ENCODE assay signal across 20 cellular contexts in genomic region chr2:189300917-189301316, GRCh38.
A peak's percentile ranks its signal among the peaks of the same experiment; 100 is the strongest.
DNase-seq lines count a peak whose midpoint lies in the region; ATAC-seq and TF ChIP-seq lines count a peak whose summit lies in the region.
"Had no signal": no experiment of that assay in that cellular context is flagged by ENCODE, and none has a peak within 500 bp of the region (broad histone marks: within the 10 kb centered on the region; RNA-seq: fewer than 3 reads in every experiment).

No MANE protein-coding gene starts in this region.

- CTCF ChIA-PET in CD4-positive, alpha-beta memory T cell (lab: Charles Lee; ENCODE audit: partially characterized antibody): no interaction called here

- no peak for TF ChIP-seq EP300 in transverse colon (IDR thresholded peaks at IDR 0.05; ENCODE audit: low read depth)

- no peak overlapping the region for H3K9ac ChIP-seq in BLaER1 treated with 17β-estradiol and CSF1 and Interleukin-3, amounts not matched to agents 10 nM and 100 nM

- H3K4me1 ChIP-seq in BLaER1 treated with 17β-estradiol and CSF1 and Interleukin-3, amounts not matched to agents 10 nM and 100 nM: peaks cover 4 to 13% (median 9%) of the 10 kb centered on the region in 10 experiments; a peak in 18 of 20 replicates
- H3K4me1 ChIP-seq in CD4-positive, alpha-beta memory T cell (ENCODE audit: insufficient read depth, low read length): peaks cover 95% of the 10 kb centered on the region
- H3K4me1 ChIP-seq in transverse colon: no peaks in the 10 kb centered on the region
- H3K4me1 ChIP-seq: testis had no signal

- no peaks in the 10 kb centered on the region for H3K27me3 ChIP-seq in BLaER1 treated with 17β-estradiol and CSF1 and Interleukin-3, amounts not matched to agents 10 nM and 100 nM
- no peaks in the 10 kb centered on the region for H3K27me3 ChIP-seq in CD4-positive, alpha-beta memory T cell (ENCODE audit: insufficient read depth, low read length)
- no peaks in the 10 kb centered on the region for H3K27me3 ChIP-seq in transverse colon
- H3K27me3 ChIP-seq: testis had no signal

- H3K36me3 Mint-ChIP-seq in CD4-positive, alpha-beta memory T cell: peaks cover 0 to 1% of the 10 kb centered on the region in 2 donors
- H3K36me3 Mint-ChIP-seq in activated CD4-positive, alpha-beta T cell treated with anti-CD3 and anti-CD28 coated beads, Interleukin-2, amount 10 ng/mL, durations not matched to agents 24 days and 14 days (ENCODE audit: low read depth): peaks cover 1% of the 10 kb centered on the region
- H3K36me3 Mint-ChIP-seq in activated naive CD8-positive, alpha-beta T cell treated with anti-CD3 and anti-CD28 coated beads for 36 hours: peaks cover 45% of the 10 kb centered on the region
- H3K36me3 Mint-ChIP-seq: memory B cell, natural killer cell had no signal

- no peak for TF ChIP-seq CTCF in transverse colon (IDR thresholded peaks at IDR 0.05)

- DNase-seq in CD4-positive, alpha-beta memory T cell: peak; percentile 48 to 60 (median 59)
- DNase-seq in activated CD4-positive, alpha-beta T cell treated with anti-CD3 and anti-CD28 coated beads, Interleukin-2, amount 10 ng/mL, durations not matched to agents 24 days and 14 days: peak; percentile 81
- peak; percentile 35 for DNase-seq in activated naive CD8-positive, alpha-beta T cell treated with anti-CD3 and anti-CD28 coated beads for 36 hours
- DNase-seq in AG08395 (ENCODE audit: low spot score): no peak
- no peak for DNase-seq in cerebellar cortex (ENCODE audit: low spot score)
- DNase-seq in transverse colon: no peak
- DNase-seq: AML-193; cortex of kidney; DMS153; hippocampal formation; KG1; natural killer cell; NCI-H1092 treated with DMSO at 0.1 percent for 48 hours; NCI-H524 treated with DMSO at 0.1 percent for 48 hours; Right ventricle myocardium superior; stimulated activated CD4-positive, alpha-beta T cell treated with anti-CD3 and anti-CD28 coated beads, Interleukin-4, amount 100 ng/mL, for 24 hours; testis had no signal

- no peaks in the 10 kb centered on the region for H4K20me1 ChIP-seq in BLaER1 treated with 17β-estradiol and CSF1 and Interleukin-3, amounts not matched to agents 10 nM and 100 nM

- no peak overlapping the region for H3K4me3 ChIP-seq in BLaER1 treated with 17β-estradiol and CSF1 and Interleukin-3, amounts not matched to agents 10 nM and 100 nM
- peak overlapping the region in 1 of 2 donors; percentile 16 for H3K4me3 ChIP-seq in CD4-positive, alpha-beta memory T cell (ENCODE audit: low read length in 2 of 2)
- no peak overlapping the region for H3K4me3 ChIP-seq in transverse colon
- H3K4me3 ChIP-seq: testis had no signal

- no peaks in the 10 kb centered on the region for H3K36me3 ChIP-seq in BLaER1 treated with 17β-estradiol and CSF1 and Interleukin-3, amounts not matched to agents 10 nM and 100 nM
- no peaks in the 10 kb centered on the region for H3K36me3 ChIP-seq in CD4-positive, alpha-beta memory T cell (ENCODE audit: insufficient read depth, low read length)
- no peaks in the 10 kb centered on the region for H3K36me3 ChIP-seq in transverse colon

- POLR2A ChIA-PET in CD4-positive, alpha-beta memory T cell (lab: Charles Lee; ENCODE audit: partially characterized antibody): no interaction called here

- intact Hi-C loops in CD4-positive, alpha-beta memory T cell (cut with micrococcal nuclease): no loop called here
- intact Hi-C loops in activated CD4-positive, alpha-beta T cell treated with anti-CD3 and anti-CD28 coated beads, Interleukin-2, amount 10 ng/mL, durations not matched to agents 24 days and 14 days (cut with micrococcal nuclease): no loop called here
- intact Hi-C loops in transverse colon (cut with DNase I; ENCODE audit: low total_unique reads): no loop called here

- H3K4me1 Mint-ChIP-seq in CD4-positive, alpha-beta memory T cell: peaks cover 58 to 93% (median 76%) of the 10 kb centered on the region in 4 donors
- H3K4me1 Mint-ChIP-seq in activated CD4-positive, alpha-beta T cell treated with anti-CD3 and anti-CD28 coated beads, Interleukin-2, amount 10 ng/mL, durations not matched to agents 24 days and 14 days: peaks cover 51% of the 10 kb centered on the region
- H3K4me1 Mint-ChIP-seq in activated naive CD8-positive, alpha-beta T cell treated with anti-CD3 and anti-CD28 coated beads for 36 hours: peaks cover 81% of the 10 kb centered on the region
- H3K4me1 Mint-ChIP-seq: memory B cell had no signal

- peak overlapping the region in 3 of 11 experiments; percentile 21 to 48 (median 44); a peak in 3 of 22 replicates for H3K27ac ChIP-seq in BLaER1 treated with 17β-estradiol and CSF1 and Interleukin-3, amounts not matched to agents 10 nM and 100 nM
- no peak overlapping the region for H3K27ac ChIP-seq in CD4-positive, alpha-beta memory T cell (ENCODE audit: low read depth, low read length)
- no peak overlapping the region for H3K27ac ChIP-seq in transverse colon
- H3K27ac ChIP-seq: testis had no signal

- H3K9me3 ChIP-seq in BLaER1 treated with 17β-estradiol and CSF1 and Interleukin-3, amounts not matched to agents 10 nM and 100 nM (replicated peaks in 1 of 11): no peaks in the 10 kb centered on the region
- H3K9me3 ChIP-seq in CD4-positive, alpha-beta memory T cell (ENCODE audit: control insufficient read depth in 1 of 2, low read length in 2 of 2): no peaks in the 10 kb centered on the region
- no peaks in the 10 kb centered on the region for H3K9me3 ChIP-seq in transverse colon
- H3K9me3 ChIP-seq: testis had no signal

- ATAC-seq in GM18868 (IDR thresholded peaks at IDR 0.05; ENCODE audit: unreplicated experiment): no peak
- ATAC-seq: natural killer cell had no signal

- H3K27ac Mint-ChIP-seq in CD4-positive, alpha-beta memory T cell: peak overlapping the region; percentile 19 to 87 (median 65)
- H3K27ac Mint-ChIP-seq in activated CD4-positive, alpha-beta T cell treated with anti-CD3 and anti-CD28 coated beads, Interleukin-2, amount 10 ng/mL, durations not matched to agents 24 days and 14 days: peak overlapping the region; percentile 88
- H3K27ac Mint-ChIP-seq in activated naive CD8-positive, alpha-beta T cell treated with anti-CD3 and anti-CD28 coated beads for 36 hours: peak overlapping the region; percentile 88
- H3K27ac Mint-ChIP-seq: memory B cell, natural killer cell had no signal

- in situ Hi-C loops in transverse colon (cut with MboI; ENCODE audit: low pct_ligation_motif_present in 1 of 4, low pct_unique_long_range_greater_than_20kb in 1 of 4, low sequenced_read_pairs in 3 of 4): no loop called here

- H3K4me3 Mint-ChIP-seq in CD4-positive, alpha-beta memory T cell: peak overlapping the region in 7 of 8 donors; percentile 47 to 89 (median 76)
- H3K4me3 Mint-ChIP-seq in activated CD4-positive, alpha-beta T cell treated with anti-CD3 and anti-CD28 coated beads, Interleukin-2, amount 10 ng/mL, durations not matched to agents 24 days and 14 days: peak overlapping the region; percentile 42
- no peak overlapping the region for H3K4me3 Mint-ChIP-seq in activated naive CD8-positive, alpha-beta T cell treated with anti-CD3 and anti-CD28 coated beads for 36 hours
- H3K4me3 Mint-ChIP-seq: memory B cell, natural killer cell had no signal

- peak overlapping the region in 10 of 11 experiments; percentile 38 to 67 (median 55); a peak in 18 of 22 replicates for H3K4me2 ChIP-seq in BLaER1 treated with 17β-estradiol and CSF1 and Interleukin-3, amounts not matched to agents 10 nM and 100 nM

- no peaks in the 10 kb centered on the region for H3K27me3 Mint-ChIP-seq in CD4-positive, alpha-beta memory T cell
- no peaks in the 10 kb centered on the region for H3K27me3 Mint-ChIP-seq in activated CD4-positive, alpha-beta T cell treated with anti-CD3 and anti-CD28 coated beads, Interleukin-2, amount 10 ng/mL, durations not matched to agents 24 days and 14 days
- no peaks in the 10 kb centered on the region for H3K27me3 Mint-ChIP-seq in activated naive CD8-positive, alpha-beta T cell treated with anti-CD3 and anti-CD28 coated beads for 36 hours
- H3K27me3 Mint-ChIP-seq: memory B cell had no signal

- TF ChIP-seq POLR2A in transverse colon (IDR thresholded peaks at IDR 0.05): no peak

- H3K9me3 Mint-ChIP-seq in CD4-positive, alpha-beta memory T cell: peaks cover 0 to 2% (median 0%) of the 10 kb centered on the region in 8 donors
- peaks cover 7% of the 10 kb centered on the region for H3K9me3 Mint-ChIP-seq in activated CD4-positive, alpha-beta T cell treated with anti-CD3 and anti-CD28 coated beads, Interleukin-2, amount 10 ng/mL, durations not matched to agents 24 days and 14 days
- H3K9me3 Mint-ChIP-seq in activated naive CD8-positive, alpha-beta T cell treated with anti-CD3 and anti-CD28 coated beads for 36 hours: peaks cover 22% of the 10 kb centered on the region
- H3K9me3 Mint-ChIP-seq: memory B cell had no signal

Comparison
In these comparisons a context has a peak if more than half of its experiments do, and no peak if none do; other contexts are left out.
1. DNase-seq: peak in CD4-positive, alpha-beta memory T cell (5 of 5), activated CD4-positive, alpha-beta T cell treated with anti-CD3 and anti-CD28 coated beads, Interleukin-2, amount 10 ng/mL, durations not matched to agents 24 days and 14 days (single experiment) and activated naive CD8-positive, alpha-beta T cell treated with anti-CD3 and anti-CD28 coated beads for 36 hours (single experiment); none in AG08395 (single experiment), cerebellar cortex (single experiment) and transverse colon (single experiment).
2. Peak in every context shown above with its lines, with median percentiles within 50 percentile points of each other: H3K27ac Mint-ChIP-seq.